ENCODE assay signal across 21 cellular contexts in the genomic region with DNA sequence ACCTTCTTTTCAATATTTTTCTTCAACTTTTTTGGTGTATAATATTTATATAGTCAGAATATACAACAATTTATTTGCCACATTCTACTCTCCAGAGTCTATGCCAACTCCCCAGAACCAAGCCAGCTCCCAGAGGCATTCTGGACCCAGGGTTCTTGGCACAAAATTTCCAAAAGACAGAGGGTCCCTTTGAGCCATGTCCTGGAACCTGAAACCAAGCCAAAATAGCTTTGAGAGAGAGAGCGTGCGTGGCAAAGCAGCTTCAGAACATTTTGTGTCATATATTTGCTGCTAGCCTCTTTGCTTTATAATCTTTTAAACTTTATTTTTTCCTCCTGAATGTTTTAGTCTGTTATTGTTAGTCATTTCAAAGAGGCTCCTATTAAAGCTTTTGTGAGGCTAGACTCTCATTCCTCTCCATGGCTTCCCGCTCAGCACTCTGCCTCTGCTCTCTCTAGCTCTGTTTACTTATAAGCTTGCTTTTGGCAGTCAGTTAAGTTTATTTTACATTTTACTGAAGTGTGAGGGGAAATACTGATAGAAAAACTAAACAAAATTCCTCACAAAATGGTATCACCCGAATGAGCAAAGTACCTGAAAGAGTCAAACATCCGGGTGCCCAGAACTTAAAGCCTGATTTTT.
DNase-seq lines count a peak whose midpoint lies in the region; ATAC-seq and TF ChIP-seq lines count a peak whose summit lies in the region.
"Had no signal": no experiment of that assay in that cellular context is flagged by ENCODE, and none has a peak within 500 bp of the region (broad histone marks: within the 10 kb centered on the region; RNA-seq: fewer than 3 reads in every experiment).

No MANE protein-coding gene starts in this region.

- H3K4me1 ChIP-seq in breast epithelium (no peaks in the 10 kb centered on the region), mammary epithelial cell (ENCODE audit: insufficient read depth, low read length) (no peaks in the 10 kb centered on the region), gastroesophageal sphincter (peaks cover 0 to 15% (median 0%) of the 10 kb centered on the region in 3 donors), upper lobe of right lung (no peaks in the 10 kb centered on the region)
- no peaks in the 10 kb centered on the region for H3K4me1 ChIP-seq in effector memory CD4-positive, alpha-beta T cell (ENCODE audit: control insufficient read depth, insufficient read depth, low read length, poor library complexity, severe bottlenecking)
- H3K4me1 ChIP-seq: adrenal gland, heart left ventricle had no signal

- TF ChIP-seq CTCF in breast epithelium (IDR thresholded peaks at IDR 0.05), result no peak
- TF ChIP-seq CTCF in mammary epithelial cell (conservative IDR thresholded peaks at IDR 0.05 in 1 of 2, IDR thresholded peaks at IDR 0.05 in 1 of 2; ENCODE audit: extremely low read depth in 1 of 2, insufficient read depth in 1 of 2, low read depth in 1 of 2, low read length in 2 of 2), result no peak
- TF ChIP-seq CTCF in gastroesophageal sphincter (IDR thresholded peaks at IDR 0.05), result no peak
- no peak for TF ChIP-seq CTCF in upper lobe of right lung (IDR thresholded peaks at IDR 0.05)
- no peak for TF ChIP-seq CTCF in GM13977 (IDR thresholded peaks at IDR 0.05; ENCODE audit: extremely low read depth, insufficient read depth, missing control alignments)

- no peaks in the 10 kb centered on the region for H3K79me2 ChIP-seq in mammary epithelial cell (ENCODE audit: insufficient read depth, low read length)

- TF ChIP-seq POLR2A in breast epithelium (IDR thresholded peaks at IDR 0.05), result no peak
- TF ChIP-seq POLR2A in gastroesophageal sphincter (IDR thresholded peaks at IDR 0.05), result no peak

- 29% methylated on average over 5 of the region's 5 CpGs for WGBS in mammary epithelial cell (ENCODE audit: low coverage, missing lambda C conversion rate)
- WGBS in gastroesophageal sphincter (ENCODE audit: low coverage in 1 of 2), 2 donors, result 12 to 31% methylated on average over 5 of the region's 5 CpGs

- no peaks in the 10 kb centered on the region for H4K20me1 ChIP-seq in mammary epithelial cell (ENCODE audit: insufficient read depth, low read length)

- intact Hi-C loops in breast epithelium (cut with DNase I; ENCODE audit: low total_unique reads), result no loop called here
- intact Hi-C loops in mammary epithelial cell (cut with micrococcal nuclease), result loop anchor here (10.0 kb wide), 1 partner anchor 623 kb away; no protein-coding TSS in a partner anchor
- intact Hi-C loops in upper lobe of right lung (cut with DNase I), result no loop called here

- no peak for TF ChIP-seq EP300 in gastroesophageal sphincter (IDR thresholded peaks at IDR 0.05)

- CTCF ChIA-PET in mammary epithelial cell (lab: Charles Lee; ENCODE audit: low non-redundant PET), result no interaction called here

- H3K36me3 ChIP-seq in breast epithelium (no peaks in the 10 kb centered on the region), mammary epithelial cell (ENCODE audit: insufficient read depth, low read length) (no peaks in the 10 kb centered on the region), gastroesophageal sphincter (no peaks in the 10 kb centered on the region), upper lobe of right lung (no peaks in the 10 kb centered on the region)
- H3K36me3 ChIP-seq in effector memory CD4-positive, alpha-beta T cell (ENCODE audit: control insufficient read depth, insufficient read depth, low read length), result no peaks in the 10 kb centered on the region
- H3K36me3 ChIP-seq: adrenal gland, heart left ventricle had no signal

- H3K27me3 ChIP-seq in breast epithelium, result no peaks in the 10 kb centered on the region
- no peaks in the 10 kb centered on the region for H3K27me3 ChIP-seq in mammary epithelial cell (ENCODE audit: insufficient read depth, low read length)
- H3K27me3 ChIP-seq in gastroesophageal sphincter, result no peaks in the 10 kb centered on the region
- H3K27me3 ChIP-seq in upper lobe of right lung, result no peaks in the 10 kb centered on the region
- no peaks in the 10 kb centered on the region for H3K27me3 ChIP-seq in effector memory CD4-positive, alpha-beta T cell (replicated peaks; ENCODE audit: control insufficient read depth, insufficient read depth, low read length, poor library complexity, severe bottlenecking)
- H3K27me3 ChIP-seq: adrenal gland, heart left ventricle had no signal

- BruUV-seq in mammary epithelial cell (replicated peaks; lab: Mats Ljungman, UMichigan), result no TSS peak

- H3K9ac ChIP-seq in mammary epithelial cell (ENCODE audit: insufficient read depth, low read length), result no peak overlapping the region

- dilution Hi-C loops in mammary epithelial cell (cut with HindIII; ENCODE audit: low sequenced_read_pairs), result no loop called here

- H3K4me2 ChIP-seq in mammary epithelial cell (ENCODE audit: insufficient read depth, low read depth, low read length), result no peak overlapping the region
- H3K4me2 ChIP-seq: GM23338 had no signal

- H3K4me3 ChIP-seq in breast epithelium (no peak overlapping the region), mammary epithelial cell (replicated peaks in 1 of 3; ENCODE audit: insufficient read depth in 1 of 3, low read depth in 2 of 3, low read length in 3 of 3) (no peak overlapping the region), gastroesophageal sphincter (no peak overlapping the region), upper lobe of right lung (no peak overlapping the region)
- no peak overlapping the region for H3K4me3 ChIP-seq in effector memory CD4-positive, alpha-beta T cell (ENCODE audit: insufficient read depth, low read depth, low read length, poor library complexity, severe bottlenecking)
- H3K4me3 ChIP-seq: adrenal gland, GM23338, heart left ventricle had no signal

- H3K27ac ChIP-seq in breast epithelium, result peak overlapping the region; percentile 84 to 85
- no peak overlapping the region for H3K27ac ChIP-seq in mammary epithelial cell (ENCODE audit: insufficient read depth, low read depth, low read length)
- H3K27ac ChIP-seq in gastroesophageal sphincter, result peak overlapping the region; percentile 74 to 82 (median 78)
- H3K27ac ChIP-seq in upper lobe of right lung, result peak overlapping the region; percentile 56
- no peak overlapping the region for H3K27ac ChIP-seq in effector memory CD4-positive, alpha-beta T cell (ENCODE audit: insufficient read depth, low read length, poor library complexity, severe bottlenecking)
- H3K27ac ChIP-seq: adrenal gland had no signal

- no peaks in the 10 kb centered on the region for H3K9me3 ChIP-seq in breast epithelium
- no peaks in the 10 kb centered on the region for H3K9me3 ChIP-seq in mammary epithelial cell (replicated peaks; ENCODE audit: insufficient read depth, low read length)
- peaks cover 0 to 3% (median 0%) of the 10 kb centered on the region in 3 donors for H3K9me3 ChIP-seq in gastroesophageal sphincter
- H3K9me3 ChIP-seq in upper lobe of right lung, result no peaks in the 10 kb centered on the region
- no peaks in the 10 kb centered on the region for H3K9me3 ChIP-seq in effector memory CD4-positive, alpha-beta T cell (ENCODE audit: control insufficient read depth, low read length)
- H3K9me3 ChIP-seq: adrenal gland had no signal

- H2AFZ ChIP-seq in mammary epithelial cell (ENCODE audit: low read depth, low read length), result no peak overlapping the region
- H2AFZ ChIP-seq: GM23338 had no signal

- no peak for ATAC-seq in gastroesophageal sphincter
- ATAC-seq in upper lobe of right lung, result peak; percentile 61
- ATAC-seq: activated CD8-positive, alpha-beta T cell treated with anti-CD3 and anti-CD28 coated beads for 36 hours; activated T-helper 17 cell treated with anti-CD3 and anti-CD28 coated beads, Interleukin-2, amount 50 U/mL, for 72 hours; GM23338; heart left ventricle; right cardiac atrium had no signal

- peak in 1 of 2 donors; percentile 58 for DNase-seq in breast epithelium (ENCODE audit: low spot score in 2 of 2)
- no peak for DNase-seq in mammary epithelial cell
- DNase-seq in nucleus accumbens (lab: John Stamatoyannopoulos, UW), result peak in 45 of 56 donors; percentile 2 to 73 (median 26)
- no peak for DNase-seq in upper lobe of right lung
- no peak for DNase-seq in GM13977 (ENCODE audit: low spot score)
- DNase-seq in effector memory CD4-positive, alpha-beta T cell, result no peak
- no peak for DNase-seq in cerebellar nuclear complex (lab: John Stamatoyannopoulos, UW)
- DNase-seq: activated CD8-positive, alpha-beta T cell treated with anti-CD3 and anti-CD28 coated beads for 36 hours; adrenal gland; CD4-positive, CD25-positive, alpha-beta regulatory T cell; erythroblast; heart left ventricle; kidney glomerular epithelial cell; NCI-H1436; NCI-H526 treated with DMSO at 0.1 percent for 48 hours; right cardiac atrium; stimulated activated CD4-positive, alpha-beta T cell treated with anti-CD3 and anti-CD28 coated beads, Interleukin-2, amount 100 ng/mL, for 48 hours; SW 1271 had no signal

- in situ Hi-C loops in mammary epithelial cell (cut with MboI; ENCODE audit: low sequenced_read_pairs in 2 of 2), result no loop called here
- in situ Hi-C loops in GM13977 (cut with MboI; ENCODE audit: low pct_unique_long_range_greater_than_20kb, low sequenced_read_pairs, unreplicated experiment), result no loop called here

Comparison
In these comparisons a context has a peak if more than half of its experiments do, and no peak if none do; other contexts are left out.
1. H3K27ac ChIP-seq: peak in breast epithelium (2 of 2), gastroesophageal sphincter (4 of 4) and upper lobe of right lung (single experiment); none in mammary epithelial cell (single experiment) and effector memory CD4-positive, alpha-beta T cell (single experiment).
2. DNase-seq: peak in nucleus accumbens (45 of 56); none in mammary epithelial cell (single experiment), upper lobe of right lung (single experiment), GM13977 (single experiment), effector memory CD4-positive, alpha-beta T cell (0 of 3) and cerebellar nuclear complex (0 of 2).